Comparison of ENCODE assay signal across 8 cellular contexts in genomic region chr17:14303343-14304221, GRCh38. TPM values are rescaled to one million over a fixed set of nuclear protein-coding genes. Genes with fewer than 3 reads are reported as not detected.
A peak's percentile ranks its signal among the peaks of the same experiment; 100 is the strongest.
DNase-seq lines count a peak whose midpoint lies in the region; ATAC-seq and TF ChIP-seq lines count a peak whose summit lies in the region.

No MANE protein-coding gene starts in this region.

- in situ Hi-C loops in GM13977 (cut with MboI; ENCODE audit: low pct_unique_long_range_greater_than_20kb, low sequenced_read_pairs, unreplicated experiment) = loop anchor here (25.0 kb wide), 1 partner anchor 716 kb away; no protein-coding TSS in a partner anchor

- CTCF ChIA-PET in naive thymus-derived CD4-positive, alpha-beta T cell (lab: Charles Lee) = interaction anchor here (0.5 to 1.6 kb wide), 7 partner anchors 125 to 706 kb away, joined by 3 to 8 read pairs (median 3); no protein-coding TSS in a partner anchor

- TF ChIP-seq CTCF in choroid plexus epithelial cell (conservative IDR thresholded peaks at IDR 0.05; ENCODE audit: low read depth, low read length) = no peak
- no peak for TF ChIP-seq CTCF in GM13977 (IDR thresholded peaks at IDR 0.05; ENCODE audit: extremely low read depth, insufficient read depth, missing control alignments)

- H3K9me3 ChIP-seq in BLaER1 (no peaks in the 10 kb centered on the region), SJCRH30 (replicated peaks) (no peaks in the 10 kb centered on the region)
- H3K9me3 ChIP-seq in naive thymus-derived CD4-positive, alpha-beta T cell (ENCODE audit: control insufficient read depth in 2 of 3, low read length in 3 of 3) = no peaks in the 10 kb centered on the region

- intact Hi-C loops in naive thymus-derived CD4-positive, alpha-beta T cell (cut with micrococcal nuclease) = loop anchor here (5.0 to 10.0 kb wide), 8 partner anchors 341 to 1911 kb away; partner anchors contain the start of genes NCOR1 (in 1 of the 2) and PIGL (in 1 of the 2)

- H3K9ac ChIP-seq in BLaER1 = peak overlapping the region; percentile 98

- no peak for ATAC-seq in naive thymus-derived CD4-positive, alpha-beta T cell

- peak overlapping the region; percentile 98 for H3K4me2 ChIP-seq in BLaER1

- H3K4me3 Mint-ChIP-seq in naive thymus-derived CD4-positive, alpha-beta T cell = peak overlapping the region; percentile 85 to 98 (median 94)

- H3K27ac ChIP-seq in BLaER1 = peak overlapping the region; percentile 94
- H3K27ac ChIP-seq in SJCRH30 = peak overlapping the region; percentile 66
- peak overlapping the region; percentile 63 for H3K27ac ChIP-seq in naive thymus-derived CD4-positive, alpha-beta T cell (ENCODE audit: low read depth, low read length)

- peaks cover 67% of the 10 kb centered on the region for H3K4me1 ChIP-seq in BLaER1
- H3K4me1 ChIP-seq in SJCRH30 = peaks cover 25% of the 10 kb centered on the region
- H3K4me1 ChIP-seq in naive thymus-derived CD4-positive, alpha-beta T cell (ENCODE audit: control insufficient read depth in 2 of 2, insufficient read depth in 2 of 2, low read length in 2 of 2) = peaks cover 41 to 44% of the 10 kb centered on the region in 2 donors

- peaks cover 65% of the 10 kb centered on the region for H4K20me1 ChIP-seq in BLaER1

- H3K4me3 ChIP-seq in BLaER1 (peak overlapping the region; percentile 97), SJCRH30 (peak overlapping the region; percentile 68), choroid plexus epithelial cell (ENCODE audit: low read depth, low read length) (peak overlapping the region; percentile 77)
- H3K4me3 ChIP-seq in naive thymus-derived CD4-positive, alpha-beta T cell (ENCODE audit: low read length) = peak overlapping the region; percentile 99

- peaks cover 0 to 8% (median 0%) of the 10 kb centered on the region in 11 donors for H3K9me3 Mint-ChIP-seq in naive thymus-derived CD4-positive, alpha-beta T cell

- POLR2A ChIA-PET in naive thymus-derived CD4-positive, alpha-beta T cell (lab: Charles Lee) = interaction anchor here (0.5 to 5.0 kb wide), 6 partner anchors 74 to 713 kb away, joined by 3 to 69 read pairs (median 22); no protein-coding TSS in a partner anchor

- peak overlapping the region; percentile 82 to 96 (median 90) for H3K27ac Mint-ChIP-seq in naive thymus-derived CD4-positive, alpha-beta T cell

- peaks cover 9 to 16% (median 15%) of the 10 kb centered on the region in 5 donors for H3K27me3 Mint-ChIP-seq in naive thymus-derived CD4-positive, alpha-beta T cell

- H3K27me3 ChIP-seq in BLaER1 (no peaks in the 10 kb centered on the region), SJCRH30 (no peaks in the 10 kb centered on the region)
- peaks cover 3 to 5% of the 10 kb centered on the region in 2 donors for H3K27me3 ChIP-seq in naive thymus-derived CD4-positive, alpha-beta T cell (ENCODE audit: control insufficient read depth in 2 of 2, insufficient read depth in 2 of 2, low read length in 2 of 2)

- H3K36me3 ChIP-seq in BLaER1 = peaks cover 9% of the 10 kb centered on the region; the same call in 1 of the 2 replicates
- no peaks in the 10 kb centered on the region for H3K36me3 ChIP-seq in SJCRH30
- peaks cover 0 to 4% (median 0%) of the 10 kb centered on the region in 3 experiments for H3K36me3 ChIP-seq in naive thymus-derived CD4-positive, alpha-beta T cell (ENCODE audit: control insufficient read depth in 2 of 3, insufficient read depth in 3 of 3, low read length in 3 of 3)

- peaks cover 0 to 16% (median 0%) of the 10 kb centered on the region in 5 donors for H3K36me3 Mint-ChIP-seq in naive thymus-derived CD4-positive, alpha-beta T cell

- DNase-seq in SJCRH30 = peak; percentile 41 to 50
- DNase-seq in choroid plexus epithelial cell (ENCODE audit: low read depth) = peak; percentile 43
- DNase-seq in naive thymus-derived CD4-positive, alpha-beta T cell = peak in 8 of 9 donors; percentile 42 to 74 (median 50)
- no peak for DNase-seq in DMS53 treated with DMSO at 0.1 percent for 48 hours (lab: John Stamatoyannopoulos, UW; ENCODE audit: unreplicated experiment)
- no peak for DNase-seq in NCI-H446 (lab: John Stamatoyannopoulos, UW)
- no peak for DNase-seq in GM13977 (ENCODE audit: low spot score)
- DNase-seq in NCI-H2029 (lab: John Stamatoyannopoulos, UW) = no peak

- peaks cover 43 to 70% (median 64%) of the 10 kb centered on the region in 7 donors for H3K4me1 Mint-ChIP-seq in naive thymus-derived CD4-positive, alpha-beta T cell

RNA-seq across cellular contexts. Expression of gene HS3ST3B1, which starts 2.7 kb away (rescaled TPM):
- total RNA-seq in SJCRH30 (2014; rRNA removed; shearing (Covaris generic)) = 41.5 and 44.8 TPM in 2 replicates
- total RNA-seq in naive thymus-derived CD4-positive, alpha-beta T cell = 10 to 100 TPM; 11.7 to 40.7 (median 30.8) TPM
- 10 to 100 TPM in 1 of 2 donors, 1 to 10 TPM in 1; 7.9 to 12.2 TPM for polyA plus RNA-seq in naive thymus-derived CD4-positive, alpha-beta T cell

Comparison
In these comparisons a context has a peak if more than half of its experiments do, and no peak if none do; other contexts are left out.
1. DNase-seq: peak in SJCRH30 (2 of 2), choroid plexus epithelial cell (single experiment) and naive thymus-derived CD4-positive, alpha-beta T cell (8 of 9); none in DMS53 treated with DMSO at 0.1 percent for 48 hours (single experiment), NCI-H446 (0 of 2), GM13977 (single experiment) and NCI-H2029 (single experiment).
2. Peak in every context shown above with its lines, with median percentiles within 50 percentile points of each other: H3K27ac ChIP-seq and H3K4me3 ChIP-seq.